Comparison of ENCODE assay signal across 1 cellular context in genomic region chr14:22836301-22837058, GRCh38.
TF ChIP-seq lines count a peak whose summit lies in the region.

MMP14 (plus strand) TSS chr14:22836585; CDS start chr14:22836818, 233 bp downstream.

TF ChIP-seq in GM12878, 131 proteins besides CTCF, POLR2A, EP300 and RAD21 (continued from another document):
- no peak for TF ChIP-seq ZNF687 (IDR thresholded peaks at IDR 0.05)
- TF ChIP-seq CBX3 (IDR thresholded peaks at IDR 0.05; ENCODE audit: borderline replicate concordance, low read depth), result no peak
- TF ChIP-seq SREBF2 (IDR thresholded peaks at IDR 0.05; ENCODE audit: low read length), result no peak
- no peak for TF ChIP-seq LARP7 (IDR thresholded peaks at IDR 0.05)
- TF ChIP-seq USF2 (IDR thresholded peaks at IDR 0.05; ENCODE audit: borderline replicate concordance, low read depth, low read length), result no peak
- no peak for TF ChIP-seq ZNF384 (IDR thresholded peaks at IDR 0.05; ENCODE audit: borderline replicate concordance, low read depth, low read length)
- TF ChIP-seq MAX (IDR thresholded peaks at IDR 0.05; ENCODE audit: low read depth, low read length), result no peak
- TF ChIP-seq PAX5 (IDR thresholded peaks at IDR 0.05; ENCODE audit: borderline replicate concordance, low read depth, low read length), result no peak
- TF ChIP-seq SUZ12 (IDR thresholded peaks at IDR 0.05; ENCODE audit: unreplicated experiment), result no peak
